20 cellular contexts compared by ENCODE assay signal in genomic region chr1:27782950-27783349, GRCh38. TPM values are rescaled to one million over a fixed set of nuclear protein-coding genes. Genes with fewer than 3 reads are reported as not detected.
DNase-seq lines count a peak whose midpoint lies in the region; ATAC-seq, FAIRE-seq and TF ChIP-seq lines count a peak whose summit lies in the region.
"Had no signal": no experiment of that assay in that cellular context is flagged by ENCODE, and none has a peak within 500 bp of the region (broad histone marks: within the 10 kb centered on the region; RNA-seq: fewer than 3 reads in every experiment).

No MANE protein-coding gene starts in this region.

- TF ChIP-seq POLR2A in esophagus squamous epithelium (IDR thresholded peaks at IDR 0.05) (no peak), GM12892 (IDR thresholded peaks at IDR 0.05; ENCODE audit: low read depth, low read length) (no peak)

- peaks cover 0 to 15% (median 0%) of the 10 kb centered on the region in 3 donors for H3K36me3 ChIP-seq in esophagus squamous epithelium
- H3K36me3 ChIP-seq in parathyroid adenoma (ENCODE audit: control insufficient read depth, insufficient read depth, low read length) = no peaks in the 10 kb centered on the region

- no peak for FAIRE-seq in GM12892 (lab: Jason Lieb, UNC)
- FAIRE-seq: G401.6, H1 had no signal

- H3K79me2 ChIP-seq in parathyroid adenoma = peaks cover 5% of the 10 kb centered on the region

- no peak for TF ChIP-seq CTCF in esophagus squamous epithelium (IDR thresholded peaks at IDR 0.05)
- TF ChIP-seq CTCF in parathyroid adenoma (IDR thresholded peaks at IDR 0.05) = no peak
- TF ChIP-seq CTCF in glutamatergic neuron (IDR thresholded peaks at IDR 0.05; ENCODE audit: partially characterized antibody, unreplicated experiment) = no peak

- no peak for ATAC-seq in right cardiac atrium
- ATAC-seq: CD8-positive, alpha-beta T cell had no signal

- H3K27ac ChIP-seq in esophagus squamous epithelium = peak overlapping the region; percentile 13 to 82 (median 50)
- H3K27ac ChIP-seq in parathyroid adenoma = peak overlapping the region; percentile 1
- no peak overlapping the region for H3K27ac ChIP-seq in right cardiac atrium (ENCODE audit: low read length)
- H3K27ac ChIP-seq: 22Rv1; BLaER1 treated with 17β-estradiol and CSF1 and Interleukin-3, amounts not matched to agents 10 nM and 100 nM had no signal

- H3K4me2 ChIP-seq in parathyroid adenoma (ENCODE audit: low read length) = peak overlapping the region; percentile 7
- H3K4me2 ChIP-seq: BLaER1 treated with 17β-estradiol and CSF1 and Interleukin-3, amounts not matched to agents 10 nM and 100 nM had no signal

- H3K36me3 Mint-ChIP-seq in activated CD4-positive, alpha-beta T cell treated with anti-CD3 and anti-CD28 coated beads, Interleukin-2, amount 10 ng/mL, durations not matched to agents 24 days and 14 days (ENCODE audit: low read depth) = peaks cover 7% of the 10 kb centered on the region
- H3K36me3 Mint-ChIP-seq in glutamatergic neuron (ENCODE audit: unreplicated experiment) = no peaks in the 10 kb centered on the region

- H3K4me3 ChIP-seq in esophagus squamous epithelium = no peak overlapping the region
- peak overlapping the region; percentile 6 for H3K4me3 ChIP-seq in parathyroid adenoma (ENCODE audit: low read depth, low read length)
- no peak overlapping the region for H3K4me3 ChIP-seq in right cardiac atrium (ENCODE audit: low read length)
- H3K4me3 ChIP-seq: BLaER1 treated with 17β-estradiol and CSF1 and Interleukin-3, amounts not matched to agents 10 nM and 100 nM had no signal

- intact Hi-C loops in activated CD4-positive, alpha-beta T cell treated with anti-CD3 and anti-CD28 coated beads, Interleukin-2, amount 10 ng/mL, durations not matched to agents 24 days and 14 days (cut with micrococcal nuclease) = no loop called here
- intact Hi-C loops in esophagus squamous epithelium (cut with DNase I) = no loop called here
- intact Hi-C loops in right cardiac atrium (cut with DNase I) = no loop called here

- no peak overlapping the region for H3K9ac ChIP-seq in parathyroid adenoma
- H3K9ac ChIP-seq: BLaER1 treated with 17β-estradiol and CSF1 and Interleukin-3, amounts not matched to agents 10 nM and 100 nM had no signal

- H3K4me3 Mint-ChIP-seq in activated CD4-positive, alpha-beta T cell treated with anti-CD3 and anti-CD28 coated beads, Interleukin-2, amount 10 ng/mL, durations not matched to agents 24 days and 14 days = no peak overlapping the region
- H3K4me3 Mint-ChIP-seq in glutamatergic neuron (ENCODE audit: unreplicated experiment) = no peak overlapping the region
- H3K4me3 Mint-ChIP-seq: CD8-positive, alpha-beta T cell had no signal

- WGBS in esophagus squamous epithelium, 2 donors = 83 to 92% methylated on average over 3 of the region's 3 CpGs
- 95% methylated on average over 3 of the region's 3 CpGs for whole genome bisulfite sequencing in right cardiac atrium

- H3K9me3 Mint-ChIP-seq in activated CD4-positive, alpha-beta T cell treated with anti-CD3 and anti-CD28 coated beads, Interleukin-2, amount 10 ng/mL, durations not matched to agents 24 days and 14 days = no peaks in the 10 kb centered on the region
- H3K9me3 Mint-ChIP-seq in glutamatergic neuron (ENCODE audit: unreplicated experiment) = no peaks in the 10 kb centered on the region
- H3K9me3 Mint-ChIP-seq: CD8-positive, alpha-beta T cell had no signal

- no peak overlapping the region for H2AFZ ChIP-seq in parathyroid adenoma

- H3K9me3 ChIP-seq in esophagus squamous epithelium (no peaks in the 10 kb centered on the region), parathyroid adenoma (ENCODE audit: control insufficient read depth, low read length) (no peaks in the 10 kb centered on the region), right cardiac atrium (ENCODE audit: control insufficient read depth, low read length) (no peaks in the 10 kb centered on the region)
- H3K9me3 ChIP-seq: BLaER1 treated with 17β-estradiol and CSF1 and Interleukin-3, amounts not matched to agents 10 nM and 100 nM had no signal

- peaks cover 22 to 86% (median 27%) of the 10 kb centered on the region in 3 donors for H3K4me1 ChIP-seq in esophagus squamous epithelium
- peaks cover 6% of the 10 kb centered on the region for H3K4me1 ChIP-seq in parathyroid adenoma
- peaks cover 2% of the 10 kb centered on the region for H3K4me1 ChIP-seq in right cardiac atrium (ENCODE audit: control insufficient read depth, insufficient read depth, low read length)

- no peaks in the 10 kb centered on the region for H3K27me3 Mint-ChIP-seq in activated CD4-positive, alpha-beta T cell treated with anti-CD3 and anti-CD28 coated beads, Interleukin-2, amount 10 ng/mL, durations not matched to agents 24 days and 14 days
- no peaks in the 10 kb centered on the region for H3K27me3 Mint-ChIP-seq in glutamatergic neuron (ENCODE audit: unreplicated experiment)

- no peak for DNase-seq in activated CD4-positive, alpha-beta T cell treated with anti-CD3 and anti-CD28 coated beads, Interleukin-2, amount 10 ng/mL, durations not matched to agents 24 days and 14 days
- no peak for DNase-seq in activated CD4-positive, alpha-beta T cell treated with anti-CD3 and anti-CD28 coated beads, Interleukin-2, amount 50 U/mL, for 1 hour
- DNase-seq in esophagus squamous epithelium (lab: John Stamatoyannopoulos, UW) = no peak
- DNase-seq in GM12892 (ENCODE audit: insufficient read length) = no peak
- no peak for DNase-seq in globus pallidus (ENCODE audit: low spot score)
- no peak for DNase-seq in right cardiac atrium
- no peak for DNase-seq in glutamatergic neuron
- DNase-seq: Calu3; CD8-positive, alpha-beta T cell; Kasumi-1; NCI-H1694; NCI-H2081 treated with DMSO at 0.1 percent for 48 hours; NCI-H446; NCI-H526; Right ventricle myocardium superior had no signal

- peak overlapping the region; percentile 29 for H3K27ac Mint-ChIP-seq in activated CD4-positive, alpha-beta T cell treated with anti-CD3 and anti-CD28 coated beads, Interleukin-2, amount 10 ng/mL, durations not matched to agents 24 days and 14 days
- H3K27ac Mint-ChIP-seq in glutamatergic neuron (ENCODE audit: unreplicated experiment) = no peak overlapping the region
- H3K27ac Mint-ChIP-seq: CD8-positive, alpha-beta T cell had no signal

- peaks cover 16% of the 10 kb centered on the region for H3K4me1 Mint-ChIP-seq in activated CD4-positive, alpha-beta T cell treated with anti-CD3 and anti-CD28 coated beads, Interleukin-2, amount 10 ng/mL, durations not matched to agents 24 days and 14 days
- H3K4me1 Mint-ChIP-seq in glutamatergic neuron (ENCODE audit: low read depth, unreplicated experiment) = no peaks in the 10 kb centered on the region

- H3K27me3 ChIP-seq in esophagus squamous epithelium (no peaks in the 10 kb centered on the region), parathyroid adenoma (ENCODE audit: control insufficient read depth, insufficient read depth, low read length) (no peaks in the 10 kb centered on the region), right cardiac atrium (ENCODE audit: control insufficient read depth, insufficient read depth) (no peaks in the 10 kb centered on the region)
- H3K27me3 ChIP-seq: BLaER1 treated with 17β-estradiol and CSF1 and Interleukin-3, amounts not matched to agents 10 nM and 100 nM had no signal

RNA-seq across cellular contexts. Expression of gene STX12, which starts 9.9 kb away (rescaled TPM):
- total RNA-seq in activated CD4-positive, alpha-beta T cell treated with anti-CD3 and anti-CD28 coated beads, Interleukin-2, amount 10 ng/mL, durations not matched to agents 24 days and 14 days = 28.5 and 28.8 TPM in 2 replicates
- total RNA-seq in esophagus squamous epithelium = 10 to 100 TPM; 52.6 to 64.4 (median 56.8) TPM
- polyA plus RNA-seq in GM12892 (2012; ENCODE audit: missing spikeins) = 25.0 TPM
- total RNA-seq in right cardiac atrium = 10 to 100 TPM; 26.0 to 40.8 (median 29.6) TPM
- 20.1 TPM for polyA plus RNA-seq in right cardiac atrium
- total RNA-seq in glutamatergic neuron (ENCODE audit: unreplicated experiment) = 47.7 TPM

RNA-seq across cellular contexts. Expression of gene PPP1R8, which starts 47.6 kb away (rescaled TPM):
- total RNA-seq in activated CD4-positive, alpha-beta T cell treated with anti-CD3 and anti-CD28 coated beads, Interleukin-2, amount 10 ng/mL, durations not matched to agents 24 days and 14 days = 80.3 TPM in 2 replicates
- total RNA-seq in esophagus squamous epithelium = 10 to 100 TPM; 21.3 to 41.2 (median 33.4) TPM
- 38.8 TPM for polyA plus RNA-seq in GM12892 (2012; ENCODE audit: missing spikeins)
- 10 to 100 TPM; 24.2 to 26.8 (median 24.7) TPM for total RNA-seq in right cardiac atrium
- polyA plus RNA-seq in right cardiac atrium = 18.7 TPM
- total RNA-seq in glutamatergic neuron (ENCODE audit: unreplicated experiment) = 60.2 TPM

RNA-seq across cellular contexts. Expression of gene FAM76A, which starts 57.2 kb away (rescaled TPM):
- total RNA-seq in activated CD4-positive, alpha-beta T cell treated with anti-CD3 and anti-CD28 coated beads, Interleukin-2, amount 10 ng/mL, durations not matched to agents 24 days and 14 days = 11.9 and 13.8 TPM in 2 replicates
- total RNA-seq in esophagus squamous epithelium (10 to 100 TPM in 1 of 4 donors, 1 to 10 TPM in 3; 4.9 to 14.7 (median 9.5) TPM), right cardiac atrium (10 to 100 TPM; 12.1 to 14.5 (median 12.9) TPM), glutamatergic neuron (ENCODE audit: unreplicated experiment) (9.1 TPM)
- polyA plus RNA-seq in GM12892 (2012; ENCODE audit: missing spikeins) = 3.8 TPM
- 6.1 TPM for polyA plus RNA-seq in right cardiac atrium
